In genomic region chr11:65396769-65397745, GRCh38 we compare ENCODE assay signal across 19 cellular contexts.
A peak's percentile ranks its signal among the peaks of the same experiment; 100 is the strongest.
DNase-seq lines count a peak whose midpoint lies in the region; ATAC-seq and FAIRE-seq lines count a peak whose summit lies in the region.
"Had no signal": no experiment of that assay in that cellular context is flagged by ENCODE, and none has a peak within 500 bp of the region (broad histone marks: within the 10 kb centered on the region; RNA-seq: fewer than 3 reads in every experiment).

No MANE protein-coding gene starts in this region.

- H3K4me1 Mint-ChIP-seq in stimulated activated naive CD8-positive, alpha-beta T cell treated with anti-CD3 and anti-CD28 coated beads, Interleukin-15, amount 100 ng/mL, for 72 hours, result peaks cover 31% of the 10 kb centered on the region

- no peaks in the 10 kb centered on the region for H3K9me3 Mint-ChIP-seq in stimulated activated naive CD8-positive, alpha-beta T cell treated with anti-CD3 and anti-CD28 coated beads, Interleukin-15, amount 100 ng/mL, for 72 hours
- H3K9me3 Mint-ChIP-seq: CD8-positive, alpha-beta T cell; endodermal cell had no signal

- peak; percentile 32 for FAIRE-seq in urothelium cell line (lab: Jason Lieb, UNC)
- FAIRE-seq: HTR-8/SVneo, islet of Langerhans had no signal

- ATAC-seq in stimulated activated naive CD8-positive, alpha-beta T cell treated with anti-CD3 and anti-CD28 coated beads, Interleukin-15, amount 100 ng/mL, for 72 hours, result no peak
- no peak for ATAC-seq in stimulated activated naive CD8-positive, alpha-beta T cell treated with anti-CD3 and anti-CD28 coated beads, Interleukin-15, Interleukin-2, amounts not matched to agents 100 U/mL and 50 U/mL, for 24 hours
- ATAC-seq: CD8-positive, alpha-beta T cell; naive thymus-derived CD4-positive, alpha-beta T cell had no signal

- DNase-seq in stimulated activated naive CD8-positive, alpha-beta T cell treated with anti-CD3 and anti-CD28 coated beads, Interleukin-15, amount 100 ng/mL, for 72 hours, result no peak
- no peak for DNase-seq in stimulated activated naive CD8-positive, alpha-beta T cell treated with anti-CD3 and anti-CD28 coated beads, Interleukin-15, Interleukin-2, amounts not matched to agents 100 U/mL and 50 U/mL, for 24 hours
- no peak for DNase-seq in urothelium cell line (ENCODE audit: low spot score)
- DNase-seq in retina, result no peak
- DNase-seq: activated gamma-delta T cell; amygdala; DMS79 treated with DMSO at 0.1 percent for 48 hours; endodermal cell; GM23248; naive thymus-derived CD4-positive, alpha-beta T cell; NCI-H1105 treated with DMSO at 0.1 percent for 48 hours; NCI-H2107; NCI-H526 treated with DMSO at 0.1 percent for 48 hours; posterior cingulate gyrus; SHP77; stimulated activated CD4-positive, alpha-beta T cell treated with anti-CD3 and anti-CD28 coated beads, Interleukin-4, amount 100 ng/mL, for 1 hour had no signal

- H3K27me3 Mint-ChIP-seq in stimulated activated naive CD8-positive, alpha-beta T cell treated with anti-CD3 and anti-CD28 coated beads, Interleukin-15, amount 100 ng/mL, for 72 hours, result no peaks in the 10 kb centered on the region
- H3K27me3 Mint-ChIP-seq: naive thymus-derived CD4-positive, alpha-beta T cell had no signal

- no peak overlapping the region for H3K4me3 Mint-ChIP-seq in stimulated activated naive CD8-positive, alpha-beta T cell treated with anti-CD3 and anti-CD28 coated beads, Interleukin-15, amount 100 ng/mL, for 72 hours
- H3K4me3 Mint-ChIP-seq: CD8-positive, alpha-beta T cell; endodermal cell; naive thymus-derived CD4-positive, alpha-beta T cell had no signal

- peak overlapping the region; percentile 54 to 81 for H3K27ac Mint-ChIP-seq in stimulated activated naive CD8-positive, alpha-beta T cell treated with anti-CD3 and anti-CD28 coated beads, Interleukin-15, amount 100 ng/mL, for 72 hours
- H3K27ac Mint-ChIP-seq: CD8-positive, alpha-beta T cell; endodermal cell had no signal
